Comparison of ENCODE assay signal across 15 cellular contexts in genomic region chr2:241808051-241808450, GRCh38. TPM values are rescaled to one million over a fixed set of nuclear protein-coding genes. Genes with fewer than 3 reads are reported as not detected.
DNase-seq lines count a peak whose midpoint lies in the region; ATAC-seq, FAIRE-seq and TF ChIP-seq lines count a peak whose summit lies in the region.
"Had no signal": no experiment of that assay in that cellular context is flagged by ENCODE, and none has a peak within 500 bp of the region (broad histone marks: within the 10 kb centered on the region; RNA-seq: fewer than 3 reads in every experiment).

No MANE protein-coding gene starts in this region.

- in situ Hi-C loops in HepG2 (cut with HindIII; ENCODE audit: extremely low pct_ligation_motif_present, low pct_unique_long_range_greater_than_20kb): loop anchor here (5.0 kb wide), 1 partner anchor 36 kb away; no protein-coding TSS in a partner anchor

- no peak overlapping the region for H2AFZ ChIP-seq in HepG2 (ENCODE audit: low read length)

- TF ChIP-seq POLR2A in HepG2 (IDR thresholded peaks at IDR 0.05; ENCODE audit: insufficient read depth in 1 of 2, low read depth in 2 of 2, low read length in 2 of 2): peak in 1 of 2 experiments; percentile 17; a peak in 1 of 4 replicates

- H3K27ac ChIP-seq in HepG2 (ENCODE audit: extremely low read length, insufficient read depth, low read length): peak overlapping the region; percentile 84
- H3K27ac ChIP-seq: C4-2B, pancreas, suprapubic skin had no signal

- ATAC-seq in HepG2: peak; percentile 5
- peak; percentile 26 for ATAC-seq in sciatic nerve
- no peak for ATAC-seq in HG02588 (IDR thresholded peaks at IDR 0.05; ENCODE audit: unreplicated experiment)
- ATAC-seq: pancreas had no signal

- peak overlapping the region; percentile 90 for H3K9ac ChIP-seq in HepG2 (ENCODE audit: insufficient read depth, low read depth, low read length)

- no TSS peak for BruUV-seq in HepG2 (replicated peaks; lab: Mats Ljungman, UMichigan)

- no peak for TF ChIP-seq EP300 in HepG2 (IDR thresholded peaks at IDR 0.05; ENCODE audit: low read depth in 2 of 2, low read length in 2 of 2)
- TF ChIP-seq EP300 in HepG2 (CRISPR knock-in tag; IDR thresholded peaks at IDR 0.05; ENCODE audit: borderline replicate concordance): no peak

- peaks cover 44% of the 10 kb centered on the region for H3K4me1 ChIP-seq in HepG2 (ENCODE audit: insufficient read depth, low read length)

- TF ChIP-seq RAD21 in HepG2 (CRISPR knock-in tag; IDR thresholded peaks at IDR 0.05): no peak

- H3K9me3 ChIP-seq in HepG2 (ENCODE audit: low read length): no peaks in the 10 kb centered on the region
- H3K9me3 ChIP-seq: pancreas, suprapubic skin had no signal

- peaks cover 50% of the 10 kb centered on the region for H3K79me2 ChIP-seq in HepG2 (ENCODE audit: insufficient read depth, low read length)

- H3K4me2 ChIP-seq in HepG2 (ENCODE audit: low read depth, low read length): peak overlapping the region; percentile 88

- H3K4me3 ChIP-seq in H7 (ENCODE audit: insufficient read depth, low read depth, low read length) (no peak overlapping the region), HepG2 (replicated peaks in 1 of 3; ENCODE audit: insufficient read depth in 1 of 3, low read depth in 2 of 3, low read length in 3 of 3) (peak overlapping the region; percentile 73 to 85 (median 81); a peak in 5 of 6 replicates)
- H3K4me3 ChIP-seq: lung, pancreas, suprapubic skin had no signal

- TF ChIP-seq CTCF in HepG2 (CRISPR knock-in tag; IDR thresholded peaks at IDR 0.05): no peak

- peaks cover 7% of the 10 kb centered on the region; the same call in 1 of the 2 replicates for H4K20me1 ChIP-seq in HepG2 (ENCODE audit: insufficient read depth, low read length)

- H3K27me3 ChIP-seq in H7 (ENCODE audit: control insufficient read depth, insufficient read depth, low read length): peaks cover 11% of the 10 kb centered on the region; the same call in 1 of the 2 replicates
- no peaks in the 10 kb centered on the region; a peak in 1 of 5 replicates for H3K27me3 ChIP-seq in HepG2 (ENCODE audit: control insufficient read depth in 1 of 2, insufficient read depth in 2 of 2, low read length in 2 of 2)

- intact Hi-C loops in HepG2 (cut with micrococcal nuclease; ENCODE audit: unreplicated experiment): loop anchor here (2.0 kb wide), 1 partner anchor 37 kb away; no protein-coding TSS in a partner anchor
- intact Hi-C loops in sciatic nerve (cut with DNase I): no loop called here

- POLR2A ChIA-PET in HepG2 (lab: Yijun Ruan, JAX): interaction anchor here (0.8 to 4.2 kb wide), 11 partner anchors 9 to 121 kb away, joined by 3 to 218 read pairs (median 3); partner anchors contain the start of genes D2HGDH, DTYMK and GAL3ST2

- CTCF ChIA-PET in HepG2 (lab: Yijun Ruan, JAX; ENCODE audit: low intra/inter-chr PET ratio, low total read pairs): no interaction called here

- DNase-seq in H7 (peak; percentile 73), amniotic epithelial cell (ENCODE audit: low read depth) (peak; percentile 74), HepG2 (ENCODE audit: low spot score) (peak; percentile 67), sciatic nerve (ENCODE audit: low spot score) (peak; percentile 51), GOT3 (lab: John Stamatoyannopoulos, UW) (no peak), OCI-M2 (lab: John Stamatoyannopoulos, UW; ENCODE audit: unreplicated experiment) (no peak)
- DNase-seq: activated CD4-positive, alpha-beta T cell treated with anti-CD3 and anti-CD28 coated beads, Interleukin-2, amount 50 U/mL, for 4 hours; amniotic stem cell; NCI-H2107; pancreas had no signal

- FAIRE-seq in HepG2 (lab: Jason Lieb, UNC): no peak
- FAIRE-seq: GM12891, pancreas had no signal

- H3K36me3 ChIP-seq in H7 (replicated peaks; ENCODE audit: control insufficient read depth, insufficient read depth, low read length) (no peaks in the 10 kb centered on the region), HepG2 (replicated peaks in 1 of 2; ENCODE audit: control insufficient read depth in 1 of 2, insufficient read depth in 2 of 2, low read length in 2 of 2) (no peaks in the 10 kb centered on the region; a peak in 2 of 5 replicates)
- H3K36me3 ChIP-seq: pancreas, suprapubic skin had no signal

- whole genome bisulfite sequencing in HepG2 (ENCODE audit: low lambda C conversion rate): under 1% methylated on average over 12 of the region's 12 CpGs

RNA-seq across cellular contexts. Expression of gene NEU4, which starts 0.9 kb away (rescaled TPM):
- 0.41 TPM in 1 of 2 replicates, not detected in the other for total RNA-seq in H7 (2014; rRNA removed; shearing (Covaris generic))
- total RNA-seq in HepG2 (2016; rRNA removed; fragmentation: Illumina TruSeq; extraction: Trizol) (104 and 107 TPM in 2 replicates), sciatic nerve (not detected)
- 27.0 and 30.1 TPM in 2 replicates for total RNA-seq in HepG2 (2016; cell fraction: cytosol; rRNA removed; fragmentation: Illumina TruSeq; extraction: Trizol; ENCODE audit: low read depth)
- total RNA-seq in HepG2 (2016; cell fraction: insoluble cytoplasmic fraction; rRNA removed; fragmentation: Illumina TruSeq; extraction: Trizol): 108 and 118 TPM in 2 replicates
- 67.8 and 70.6 TPM in 2 replicates for total RNA-seq in HepG2 (2016; cell fraction: membrane; rRNA removed; fragmentation: Illumina TruSeq; extraction: Trizol)
- 43.9 and 53.0 TPM in 2 replicates for total RNA-seq in HepG2 (2016; cell fraction: nucleus; rRNA removed; fragmentation: Illumina TruSeq; extraction: Trizol)
- 53.5 and 71.4 TPM in 2 replicates for polyA plus RNA-seq in HepG2 (2011; rRNA removed)
- 52.8 and 126 TPM in 2 replicates for polyA plus RNA-seq in HepG2 (2011; cell fraction: cytosol; rRNA removed)
- 167 and 187 TPM in 2 replicates for polyA plus RNA-seq in HepG2 (2011; cell fraction: nucleus; rRNA removed)
- 34.5 and 40.6 TPM in 2 replicates for polyA plus RNA-seq in HepG2 (2012)
- polyA plus RNA-seq in HepG2 (2016; cell fraction: cytosol; fragmentation: Illumina TruSeq; extraction: Trizol; ENCODE audit: low read depth): 23.8 and 25.7 TPM in 2 replicates
- 96.8 and 121 TPM in 2 replicates for polyA plus RNA-seq in HepG2 (2016; cell fraction: insoluble cytoplasmic fraction; fragmentation: Illumina TruSeq; extraction: Trizol; ENCODE audit: low read depth)
- polyA plus RNA-seq in HepG2 (2016; cell fraction: membrane; fragmentation: Illumina TruSeq; extraction: Trizol; ENCODE audit: low read depth): 48.5 and 51.3 TPM in 2 replicates
- 84.0 and 95.2 TPM in 2 replicates for polyA plus RNA-seq in HepG2 (2016; cell fraction: nucleus; fragmentation: Illumina TruSeq; extraction: Trizol; ENCODE audit: insufficient read depth, low read depth)
- polyA minus RNA-seq in HepG2 (2011; rRNA and poly(A)+ RNA removed; ENCODE audit: low replicate concordance): 114 TPM in 1 of 2 replicates, not detected in the other
- polyA minus RNA-seq in HepG2 (2011; cell fraction: cytosol; rRNA and poly(A)+ RNA removed): 45.5 and 50.7 TPM in 2 replicates
- 32.4 and 35.0 TPM in 2 replicates for polyA minus RNA-seq in HepG2 (2011; cell fraction: nucleus; rRNA and poly(A)+ RNA removed)
- total RNA-seq: pancreas had no signal

RNA-seq across cellular contexts. Expression of gene GAL3ST2, which starts 31.4 kb away (rescaled TPM):
- 0.14 TPM in 1 of 2 replicates, not detected in the other for total RNA-seq in H7 (2014; rRNA removed; shearing (Covaris generic))
- 0.20 and 0.72 TPM in 2 replicates for total RNA-seq in HepG2 (2016; rRNA removed; fragmentation: Illumina TruSeq; extraction: Trizol)
- total RNA-seq in HepG2 (2016; cell fraction: cytosol; rRNA removed; fragmentation: Illumina TruSeq; extraction: Trizol; ENCODE audit: low read depth): 0.30 TPM in 1 of 2 replicates, not detected in the other
- 0.32 and 0.36 TPM in 2 replicates for total RNA-seq in HepG2 (2016; cell fraction: insoluble cytoplasmic fraction; rRNA removed; fragmentation: Illumina TruSeq; extraction: Trizol)
- 0.34 and 0.52 TPM in 2 replicates for total RNA-seq in HepG2 (2016; cell fraction: membrane; rRNA removed; fragmentation: Illumina TruSeq; extraction: Trizol)
- 0.72 and 0.75 TPM in 2 replicates for total RNA-seq in HepG2 (2016; cell fraction: nucleus; rRNA removed; fragmentation: Illumina TruSeq; extraction: Trizol)
- polyA plus RNA-seq in HepG2 (2011; rRNA removed): 0.17 and 0.30 TPM in 2 replicates
- polyA plus RNA-seq in HepG2 (2011; cell fraction: cytosol; rRNA removed): 0.14 and 0.27 TPM in 2 replicates
- polyA plus RNA-seq in HepG2 (2011; cell fraction: nucleus; rRNA removed): 4.0 and 5.9 TPM in 2 replicates
- 0.87 and 1.1 TPM in 2 replicates for polyA plus RNA-seq in HepG2 (2012)
- polyA plus RNA-seq in HepG2 (2016; cell fraction: cytosol; fragmentation: Illumina TruSeq; extraction: Trizol; ENCODE audit: low read depth): 0.07 TPM in 1 of 2 replicates, not detected in the other
- polyA plus RNA-seq in HepG2 (2016; cell fraction: insoluble cytoplasmic fraction; fragmentation: Illumina TruSeq; extraction: Trizol; ENCODE audit: low read depth): 0.29 and 0.79 TPM in 2 replicates
- 0.31 and 0.40 TPM in 2 replicates for polyA plus RNA-seq in HepG2 (2016; cell fraction: membrane; fragmentation: Illumina TruSeq; extraction: Trizol; ENCODE audit: low read depth)
- 2.5 and 3.4 TPM in 2 replicates for polyA plus RNA-seq in HepG2 (2016; cell fraction: nucleus; fragmentation: Illumina TruSeq; extraction: Trizol; ENCODE audit: insufficient read depth, low read depth)
- polyA minus RNA-seq in HepG2 (2011; rRNA and poly(A)+ RNA removed; ENCODE audit: low replicate concordance): 2.6 TPM in 1 of 2 replicates, not detected in the other
- polyA minus RNA-seq in HepG2 (2011; cell fraction: cytosol; rRNA and poly(A)+ RNA removed): 1.1 and 1.4 TPM in 2 replicates
- polyA minus RNA-seq in HepG2 (2011; cell fraction: nucleus; rRNA and poly(A)+ RNA removed): 1.9 and 2.1 TPM in 2 replicates
- not detected for total RNA-seq in sciatic nerve
- total RNA-seq: pancreas, suprapubic skin had no signal
- polyA plus RNA-seq: lung, pancreas had no signal

RNA-seq across cellular contexts. Expression of gene PDCD1, which starts 50.6 kb away (rescaled TPM):
- total RNA-seq in H7 (2014; rRNA removed; shearing (Covaris generic)): 1.0 and 2.8 TPM in 2 replicates
- total RNA-seq in HepG2 (2016; rRNA removed; fragmentation: Illumina TruSeq; extraction: Trizol) (not detected in 2 replicates), sciatic nerve (0.27 TPM)
- not detected in 2 replicates for total RNA-seq in HepG2 (2016; cell fraction: cytosol; rRNA removed; fragmentation: Illumina TruSeq; extraction: Trizol; ENCODE audit: low read depth)
- 0.11 TPM in 1 of 2 replicates, not detected in the other for total RNA-seq in HepG2 (2016; cell fraction: insoluble cytoplasmic fraction; rRNA removed; fragmentation: Illumina TruSeq; extraction: Trizol)
- 0.09 TPM in 1 of 2 replicates, not detected in the other for total RNA-seq in HepG2 (2016; cell fraction: membrane; rRNA removed; fragmentation: Illumina TruSeq; extraction: Trizol)
- 0.59 TPM in 1 of 2 replicates, not detected in the other for total RNA-seq in HepG2 (2016; cell fraction: nucleus; rRNA removed; fragmentation: Illumina TruSeq; extraction: Trizol)
- 0.04 and 0.31 TPM in 2 replicates for polyA plus RNA-seq in HepG2 (2011; rRNA removed)
- polyA plus RNA-seq in HepG2 (2011; cell fraction: cytosol; rRNA removed): 0.15 and 0.24 TPM in 2 replicates
- polyA plus RNA-seq in HepG2 (2011; cell fraction: nucleus; rRNA removed): 0.18 and 0.19 TPM in 2 replicates
- not detected in 2 replicates for polyA plus RNA-seq in HepG2 (2012)
- 0.41 TPM in 1 of 2 replicates, not detected in the other for polyA plus RNA-seq in HepG2 (2016; cell fraction: cytosol; fragmentation: Illumina TruSeq; extraction: Trizol; ENCODE audit: low read depth)
- not detected in 2 replicates for polyA plus RNA-seq in HepG2 (2016; cell fraction: insoluble cytoplasmic fraction; fragmentation: Illumina TruSeq; extraction: Trizol; ENCODE audit: low read depth)
- not detected in 2 replicates for polyA plus RNA-seq in HepG2 (2016; cell fraction: membrane; fragmentation: Illumina TruSeq; extraction: Trizol; ENCODE audit: low read depth)
- polyA plus RNA-seq in HepG2 (2016; cell fraction: nucleus; fragmentation: Illumina TruSeq; extraction: Trizol; ENCODE audit: insufficient read depth, low read depth): not detected in 2 replicates
- 0.70 TPM in 1 of 2 replicates, not detected in the other for polyA minus RNA-seq in HepG2 (2011; rRNA and poly(A)+ RNA removed; ENCODE audit: low replicate concordance)
- polyA minus RNA-seq in HepG2 (2011; cell fraction: cytosol; rRNA and poly(A)+ RNA removed): not detected in 2 replicates
- polyA minus RNA-seq in HepG2 (2011; cell fraction: nucleus; rRNA and poly(A)+ RNA removed): not detected in 2 replicates
- total RNA-seq: suprapubic skin had no signal

Comparison
In these comparisons a context has a peak if more than half of its experiments do, and no peak if none do; other contexts are left out.
1. DNase-seq: peak in H7 (single experiment), amniotic epithelial cell (single experiment), HepG2 (single experiment) and sciatic nerve (single experiment); none in GOT3 (single experiment) and OCI-M2 (single experiment).
2. RNA of gene NEU4, which starts 0.9 kb away (total RNA-seq): 27.0 to 118 TPM in HepG2; not detected in sciatic nerve (single experiment) and 0.41 TPM in H7; every median in the first group is over 10 times any median in the second.